ENCODE assay signal across 9 cellular contexts in genomic region chr5:89043676-89044075, GRCh38.
A peak's percentile ranks its signal among the peaks of the same experiment; 100 is the strongest.
DNase-seq lines count a peak whose midpoint lies in the region; ATAC-seq and TF ChIP-seq lines count a peak whose summit lies in the region.
"Had no signal": no experiment of that assay in that cellular context is flagged by ENCODE, and none has a peak within 500 bp of the region (broad histone marks: within the 10 kb centered on the region; RNA-seq: fewer than 3 reads in every experiment).

No MANE protein-coding gene starts in this region.

- TF ChIP-seq CTCF in mucosa of descending colon (IDR thresholded peaks at IDR 0.05) (no peak), suprapubic skin (IDR thresholded peaks at IDR 0.05) (no peak)

- TF ChIP-seq POLR2A in suprapubic skin (IDR thresholded peaks at IDR 0.05) = no peak

- H3K9me3 ChIP-seq in mucosa of descending colon (no peaks in the 10 kb centered on the region), suprapubic skin (no peaks in the 10 kb centered on the region)

- H3K27ac ChIP-seq in suprapubic skin = no peak overlapping the region

- intact Hi-C loops in mucosa of descending colon (cut with DNase I, micrococcal nuclease) = no loop called here

- DNase-seq in NCI-H226 (peak; percentile 64), mucosa of descending colon (no peak), suprapubic skin (ENCODE audit: low spot score in 2 of 2) (no peak), medulla oblongata (ENCODE audit: extremely low spot score) (no peak), amygdala (lab: John Stamatoyannopoulos, UW) (no peak)
- DNase-seq: endodermal cell, T-cell had no signal

- H3K4me3 ChIP-seq in mucosa of descending colon = no peak overlapping the region
- H3K4me3 ChIP-seq in suprapubic skin = no peak overlapping the region

- H3K4me1 ChIP-seq in mucosa of descending colon (ENCODE audit: low read depth) (no peaks in the 10 kb centered on the region), suprapubic skin (no peaks in the 10 kb centered on the region)

- no peaks in the 10 kb centered on the region for H3K27me3 ChIP-seq in suprapubic skin

- H3K36me3 ChIP-seq in mucosa of descending colon (ENCODE audit: low read depth) (no peaks in the 10 kb centered on the region), suprapubic skin (no peaks in the 10 kb centered on the region)

- WGBS in suprapubic skin = 48% methylated on average over 1 of the region's 1 CpG

- peak; percentile 92 for ATAC-seq in GM19043 (IDR thresholded peaks at IDR 0.05; ENCODE audit: low read depth, unreplicated experiment)
- peak; percentile 81 for ATAC-seq in HG02623 (IDR thresholded peaks at IDR 0.05; ENCODE audit: unreplicated experiment)
- ATAC-seq in mucosa of descending colon = peak; percentile 23
- ATAC-seq: T-cell had no signal

- TF ChIP-seq EP300 in suprapubic skin (IDR thresholded peaks at IDR 0.05) = no peak

Comparison
In these comparisons a context has a peak if more than half of its experiments do, and no peak if none do; other contexts are left out.
1. ATAC-seq: peak in every context shown above with its lines; median percentile 92 in GM19043; 81 in HG02623; 23 in mucosa of descending colon.